28 cellular contexts compared by ENCODE assay signal in the genomic region with DNA sequence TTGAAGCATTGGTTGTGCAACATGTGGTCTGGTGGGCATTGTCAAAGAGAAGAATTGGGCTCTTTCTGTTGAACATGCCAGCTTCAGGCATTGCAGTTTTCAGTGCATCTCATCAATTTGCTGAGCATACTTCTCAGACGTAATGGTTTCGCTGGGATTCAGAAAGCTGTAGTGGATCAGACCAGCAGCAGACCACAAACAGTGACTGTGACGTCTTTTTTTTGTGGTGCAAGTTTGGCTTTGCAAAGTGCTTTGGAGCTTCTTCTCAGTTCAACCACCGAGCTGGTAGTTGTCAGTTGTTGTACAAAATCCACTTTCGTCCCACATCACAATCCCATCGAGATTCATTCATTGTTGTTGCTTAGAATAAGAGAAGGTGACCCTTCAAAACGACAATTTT.
"Had no signal": no experiment of that assay in that cellular context is flagged by ENCODE, and none has a peak within 500 bp of the region (broad histone marks: within the 10 kb centered on the region; RNA-seq: fewer than 3 reads in every experiment).

No MANE protein-coding gene starts in this region.

- H3K27me3 ChIP-seq: neural progenitor cell, ovary, right lobe of liver, sigmoid colon, spleen, suprapubic skin, testis, tibial artery, transverse colon, upper lobe of right lung, uterus had no signal

- H2AFZ ChIP-seq: neural progenitor cell, parathyroid adenoma had no signal

- H3K9me3 ChIP-seq: ovary, psoas muscle, right lobe of liver, suprapubic skin, testis, tibial artery, transverse colon, upper lobe of right lung, uterus had no signal

- H3K4me2 ChIP-seq: neural progenitor cell had no signal

- H3K36me3 ChIP-seq: neural progenitor cell, ovary, right lobe of liver, sigmoid colon, spleen, suprapubic skin, tibial artery, transverse colon, upper lobe of right lung, uterus had no signal

- DNase-seq: natural killer cell; occipital lobe; ovary; posterior cingulate gyrus; psoas muscle; right cardiac atrium; right lobe of liver; sigmoid colon; small intestine; spleen; stimulated activated CD4-positive, alpha-beta T cell treated with anti-CD3 and anti-CD28 coated beads, Interleukin-12 subunit alpha, Interleukin-12 subunit beta, amount 100 ng/mL, for 4 hours; stimulated activated CD4-positive, alpha-beta T cell treated with anti-CD3 and anti-CD28 coated beads, Interleukin-1b, Interleukin-23, amount 100 ng/mL, for 48 hours; stimulated activated CD4-positive, alpha-beta T cell treated with anti-CD3 and anti-CD28 coated beads, Interleukin-4, amount 100 ng/mL, for 1 hour; stimulated activated CD4-positive, alpha-beta T cell treated with anti-CD3 and anti-CD28 coated beads, Interleukin-4, amount 100 ng/mL, for 4 hours; stimulated activated CD8-positive, alpha-beta memory T cell treated with anti-CD3 and anti-CD28 coated beads, Interleukin-4, amount 100 ng/mL, for 48 hours; stimulated activated naive CD4-positive, alpha-beta T cell; stimulated activated naive CD8-positive, alpha-beta T cell treated with anti-CD3 and anti-CD28 coated beads, Interleukin-15, amount 100 ng/mL, for 72 hours; stimulated activated naive CD8-positive, alpha-beta T cell treated with anti-CD3 and anti-CD28 coated beads, Interleukin-15, Interleukin-2, amounts not matched to agents 100 U/mL and 50 U/mL, for 24 hours; substantia nigra; testis; tibial artery; transverse colon; upper lobe of right lung; uterus had no signal

- H3K79me2 ChIP-seq: parathyroid adenoma had no signal

- H3K9ac ChIP-seq: neural progenitor cell, parathyroid adenoma had no signal

- H3K27ac ChIP-seq: neural progenitor cell, ovary, parathyroid adenoma, psoas muscle, right lobe of liver, sigmoid colon, spleen, suprapubic skin, testis, tibial artery, transverse colon, upper lobe of right lung, uterus had no signal

- H3K4me3 ChIP-seq: neural progenitor cell, ovary, psoas muscle, right lobe of liver, sigmoid colon, spleen, suprapubic skin, testis, tibial artery, transverse colon, upper lobe of right lung, uterus had no signal

- H3K4me1 ChIP-seq: neural progenitor cell, parathyroid adenoma, psoas muscle, right lobe of liver, sigmoid colon, spleen, suprapubic skin, testis, tibial artery, transverse colon, upper lobe of right lung, uterus had no signal

- ATAC-seq: natural killer cell; psoas muscle; right cardiac atrium; right lobe of liver; stimulated activated memory B cell treated with anti-CD40 and anti-IgM and Interleukin-4, amounts not matched to agents 10 μg/mL and 1 μg/mL and 100 μg/mL, for 72 hours; stimulated activated naive CD8-positive, alpha-beta T cell treated with anti-CD3 and anti-CD28 coated beads, Interleukin-15, amount 100 ng/mL, for 72 hours; stimulated activated naive CD8-positive, alpha-beta T cell treated with anti-CD3 and anti-CD28 coated beads, Interleukin-15, Interleukin-2, amounts not matched to agents 100 U/mL and 50 U/mL, for 24 hours; upper lobe of right lung had no signal
